In the genomic region with DNA sequence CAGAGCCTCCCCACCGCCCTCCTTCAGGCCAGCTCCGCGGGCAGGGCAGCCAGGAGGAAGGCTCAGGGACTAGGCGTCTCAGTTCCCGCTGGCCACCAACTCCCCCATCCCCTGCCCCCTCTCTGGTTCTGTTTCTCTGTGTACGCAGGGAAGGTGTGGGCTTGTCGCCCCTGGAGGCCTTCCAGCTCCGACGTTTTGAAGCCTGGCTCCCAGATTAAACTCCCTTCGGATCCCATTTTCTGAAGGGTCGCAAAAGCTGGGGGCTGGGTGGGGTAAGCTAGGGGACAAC, we compare ENCODE assay signal across 8 cellular contexts.
A peak's percentile ranks its signal among the peaks of the same experiment; 100 is the strongest.
DNase-seq lines count a peak whose midpoint lies in the region; ATAC-seq and TF ChIP-seq lines count a peak whose summit lies in the region.

No MANE protein-coding gene starts in this region.

- DNase-seq in adipocyte (ENCODE audit: low read depth) (peak; percentile 55), iPS-NIHi11 (ENCODE audit: low spot score) (peak; percentile 46), NCI-H2171 (lab: John Stamatoyannopoulos, UW) (no peak)
- peak; percentile 29 for DNase-seq in stimulated activated naive CD8-positive, alpha-beta T cell treated with anti-CD3 and anti-CD28 coated beads, Interleukin-15, Interleukin-2, amounts not matched to agents 100 U/mL and 50 U/mL, for 24 hours

- H3K27ac ChIP-seq in 22Rv1: peak overlapping the region; percentile 40

- peak; percentile 20 for ATAC-seq in GM18909 (IDR thresholded peaks at IDR 0.05; ENCODE audit: poor library complexity, unreplicated experiment)
- peak; percentile 9 for ATAC-seq in HG03196 (IDR thresholded peaks at IDR 0.05; ENCODE audit: unreplicated experiment)
- peak; percentile 30 for ATAC-seq in stimulated activated naive CD8-positive, alpha-beta T cell treated with anti-CD3 and anti-CD28 coated beads, Interleukin-15, Interleukin-2, amounts not matched to agents 100 U/mL and 50 U/mL, for 24 hours
- ATAC-seq in GM21367 (IDR thresholded peaks at IDR 0.05; ENCODE audit: unreplicated experiment): no peak

- no peaks in the 10 kb centered on the region for H3K9me3 ChIP-seq in adipocyte (ENCODE audit: control insufficient read depth, low read length)

- H3K4me3 ChIP-seq in adipocyte (ENCODE audit: low read length): peak overlapping the region; percentile 93

- no peak for TF ChIP-seq CTCF in 22Rv1 (IDR thresholded peaks at IDR 0.05)

- H3K9ac ChIP-seq in adipocyte (ENCODE audit: low read length): peak overlapping the region; percentile 99

- peaks cover 32% of the 10 kb centered on the region for H3K4me1 ChIP-seq in adipocyte (ENCODE audit: control insufficient read depth, insufficient read depth, low read length)

- peaks cover 6% of the 10 kb centered on the region for H3K36me3 ChIP-seq in adipocyte (ENCODE audit: control insufficient read depth, insufficient read depth, low read length, severe bottlenecking)

- H3K27me3 ChIP-seq in adipocyte (replicated peaks; ENCODE audit: control insufficient read depth, insufficient read depth, low read length): no peaks in the 10 kb centered on the region
